Comparison of ENCODE assay signal across 8 cellular contexts in the genomic region with DNA sequence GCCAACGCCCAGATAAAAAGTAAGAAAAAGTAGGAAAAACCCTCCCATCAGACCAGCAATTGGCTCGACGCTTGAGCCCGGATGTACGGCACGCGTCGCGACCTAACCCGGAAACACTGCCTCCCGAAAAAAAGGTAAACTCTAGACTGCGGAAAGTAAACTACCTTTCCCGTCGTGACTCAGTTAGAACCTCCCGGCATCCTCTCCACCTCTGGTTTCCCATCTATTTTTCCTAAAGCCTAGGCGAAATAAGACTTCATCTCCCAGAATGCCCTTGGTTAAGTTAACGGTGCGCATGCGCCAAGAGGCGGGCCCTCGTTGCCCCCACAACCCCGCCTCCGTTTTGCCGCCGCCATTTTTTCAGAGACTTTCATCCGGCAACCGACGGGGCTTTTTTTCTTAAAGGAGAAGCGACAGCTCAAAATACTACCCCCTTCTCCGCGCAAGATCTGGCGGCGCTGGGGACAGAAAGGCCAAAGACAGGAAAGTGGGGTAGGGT. TPM values are rescaled to one million over a fixed set of nuclear protein-coding genes. Genes with fewer than 3 reads are reported as not detected.
DNase-seq lines count a peak whose midpoint lies in the region; ATAC-seq, FAIRE-seq and TF ChIP-seq lines count a peak whose summit lies in the region.

No MANE protein-coding gene starts in this region.

- peak overlapping the region; percentile 98 to 100 for H3K9ac ChIP-seq in kidney (ENCODE audit: low read length in 2 of 2)

- CTCF ChIA-PET in CD4-positive, alpha-beta memory T cell (lab: Charles Lee; ENCODE audit: partially characterized antibody), result interaction anchor here (2.1 to 8.6 kb wide), 2 partner anchors 12 to 18 kb away, joined by 8 to 187 read pairs; no protein-coding TSS in a partner anchor

- peaks cover 0 to 41% of the 10 kb centered on the region in 2 donors for H3K36me3 Mint-ChIP-seq in CD4-positive, alpha-beta memory T cell

- H3K4me1 Mint-ChIP-seq in CD4-positive, alpha-beta memory T cell, result peaks cover 36 to 91% (median 61%) of the 10 kb centered on the region in 4 donors

- ATAC-seq in HG03097 (IDR thresholded peaks at IDR 0.05; ENCODE audit: low FRiP score, unreplicated experiment), result peak; percentile 28
- no peak for ATAC-seq in HG03565 (IDR thresholded peaks at IDR 0.05; ENCODE audit: unreplicated experiment)

- no peaks in the 10 kb centered on the region for H3K36me3 ChIP-seq in CD4-positive, alpha-beta memory T cell (ENCODE audit: insufficient read depth, low read length)
- H3K36me3 ChIP-seq in kidney (ENCODE audit: control insufficient read depth in 1 of 2, insufficient read depth in 2 of 2, low read length in 2 of 2), result no peaks in the 10 kb centered on the region

- H3K4me3 Mint-ChIP-seq in CD4-positive, alpha-beta memory T cell, result peak overlapping the region; percentile 93 to 99 (median 96)

- H3K27ac Mint-ChIP-seq in CD4-positive, alpha-beta memory T cell, result peak overlapping the region; percentile 99 to 100 (median 100)

- POLR2A ChIA-PET in CD4-positive, alpha-beta memory T cell (lab: Charles Lee; ENCODE audit: partially characterized antibody), result interaction anchor here (0.6 to 6.4 kb wide), 20 partner anchors 9 to 1243 kb away, joined by 3 to 109 read pairs (median 5); partner anchors contain the start of genes MED19, SELENOH, SSRP1 and UBE2L6

- peak; percentile 96 to 98 (median 97) for DNase-seq in CD4-positive, alpha-beta memory T cell
- peak; percentile 97 for DNase-seq in NCI-H510A treated with DMSO at 0.1 percent for 48 hours (lab: John Stamatoyannopoulos, UW)
- peak; percentile 94 for DNase-seq in activated CD4-positive, alpha-beta T cell treated with anti-CD3 and anti-CD28 coated beads for 48 hours
- DNase-seq in kidney, result peak; percentile 98
- peak; percentile 87 to 88 for DNase-seq in stimulated activated CD4-positive, alpha-beta T cell treated with anti-CD3 and anti-CD28 coated beads, Interleukin-15, amount 100 ng/mL, for 1 hour (ENCODE audit: low read depth in 1 of 2, low spot score in 1 of 2)

- intact Hi-C loops in CD4-positive, alpha-beta memory T cell (cut with micrococcal nuclease), result loop anchor here (1.0 to 10.0 kb wide), 13 partner anchors 209 to 1243 kb away; partner anchors contain the start of genes CLP1, FAM111B, MED19 and SSRP1
- intact Hi-C loops in kidney (cut with DNase I), result no loop called here

- H3K9me3 Mint-ChIP-seq in CD4-positive, alpha-beta memory T cell, result peaks cover 0 to 14% (median 0%) of the 10 kb centered on the region in 8 donors

- H3K27ac ChIP-seq in CD4-positive, alpha-beta memory T cell (ENCODE audit: low read depth, low read length), result peak overlapping the region; percentile 99
- H3K27ac ChIP-seq in cingulate gyrus (ENCODE audit: low read depth, low read length) (peak overlapping the region; percentile 99), kidney (ENCODE audit: low read depth in 2 of 2, low read length in 2 of 2) (peak overlapping the region; percentile 100)

- H3K4me3 ChIP-seq in CD4-positive, alpha-beta memory T cell (ENCODE audit: low read length in 2 of 2), result peak overlapping the region; percentile 57 to 96
- peak overlapping the region; percentile 97 to 100 for H3K4me3 ChIP-seq in kidney (ENCODE audit: low read length in 2 of 2)

- H3K27me3 Mint-ChIP-seq in CD4-positive, alpha-beta memory T cell, result peaks cover 0 to 3% of the 10 kb centered on the region in 2 donors

- H3K4me1 ChIP-seq in CD4-positive, alpha-beta memory T cell (ENCODE audit: insufficient read depth, low read length), result peaks cover 71% of the 10 kb centered on the region
- H3K4me1 ChIP-seq in kidney (ENCODE audit: control insufficient read depth in 1 of 2, insufficient read depth in 1 of 2, low read depth in 1 of 2, low read length in 2 of 2), result peaks cover 32 to 42% of the 10 kb centered on the region in 2 donors

- H3K27me3 ChIP-seq in CD4-positive, alpha-beta memory T cell (ENCODE audit: insufficient read depth, low read length), result no peaks in the 10 kb centered on the region

- no peaks in the 10 kb centered on the region for H3K9me3 ChIP-seq in CD4-positive, alpha-beta memory T cell (ENCODE audit: control insufficient read depth in 1 of 2, low read length in 2 of 2)
- H3K9me3 ChIP-seq in kidney (ENCODE audit: control insufficient read depth in 1 of 2, low read length in 2 of 2), result no peaks in the 10 kb centered on the region

- no peak for TF ChIP-seq CTCF in kidney (IDR thresholded peaks at IDR 0.05; ENCODE audit: borderline replicate concordance, extremely low read depth, insufficient read depth)

- peak; percentile 96 for FAIRE-seq in kidney (lab: Jason Lieb, UNC)

RNA-seq across cellular contexts. Expression of gene ZFP91, which starts 0.7 kb away (rescaled TPM):
- total RNA-seq in CD4-positive, alpha-beta memory T cell, result 10 to 100 TPM; 38.0 to 38.4 TPM
- 1 to 10 TPM; 3.8 to 7.3 TPM for polyA plus RNA-seq in CD4-positive, alpha-beta memory T cell
- 43.7 TPM for total RNA-seq in kidney
- polyA plus RNA-seq in kidney (ENCODE audit: insufficient read depth, low read depth, low replicate concordance), result 14.9 TPM

RNA-seq across cellular contexts. Expression of gene LPXN, which starts 2.5 kb away (rescaled TPM):
- total RNA-seq in CD4-positive, alpha-beta memory T cell, result 100 to 1,000 TPM; 138 to 147 TPM
- polyA plus RNA-seq in CD4-positive, alpha-beta memory T cell, result 100 to 1,000 TPM; 251 to 281 TPM
- total RNA-seq in kidney, result 16.8 TPM
- 8.0 TPM for polyA plus RNA-seq in kidney (ENCODE audit: insufficient read depth, low read depth, low replicate concordance)

RNA-seq across cellular contexts. Expression of gene CNTF, which starts 44.3 kb away (rescaled TPM):
- total RNA-seq in CD4-positive, alpha-beta memory T cell, result 1 to 10 TPM; 2.6 to 2.9 TPM
- under 1 TPM in 1 of 2 donors, not detected in 1; 0.10 TPM for polyA plus RNA-seq in CD4-positive, alpha-beta memory T cell
- total RNA-seq in kidney, result 1.2 TPM
- 0.41 TPM for polyA plus RNA-seq in kidney (ENCODE audit: insufficient read depth, low read depth, low replicate concordance)
